Comparison of ENCODE assay signal across 1 cellular context in genomic region chr17:80649200-80649644, GRCh38.
TF ChIP-seq lines count a peak whose summit lies in the region.

No MANE protein-coding gene starts in this region.

TF ChIP-seq in IMR-90, 13 proteins besides CTCF, POLR2A, EP300 and RAD21 (continued from another document):
- TF ChIP-seq USF2 (IDR thresholded peaks at IDR 0.05; ENCODE audit: low read depth, low read length), result no peak
- no peak for TF ChIP-seq BHLHE40 (IDR thresholded peaks at IDR 0.05; ENCODE audit: low read depth, low read length)
- TF ChIP-seq RFX5 (IDR thresholded peaks at IDR 0.05; ENCODE audit: low read depth, low read length), result no peak
- TF ChIP-seq ELK1 (IDR thresholded peaks at IDR 0.05; ENCODE audit: borderline replicate concordance, low read depth, low read length), result no peak
